Comparison of ENCODE assay signal across 28 cellular contexts in the genomic region with DNA sequence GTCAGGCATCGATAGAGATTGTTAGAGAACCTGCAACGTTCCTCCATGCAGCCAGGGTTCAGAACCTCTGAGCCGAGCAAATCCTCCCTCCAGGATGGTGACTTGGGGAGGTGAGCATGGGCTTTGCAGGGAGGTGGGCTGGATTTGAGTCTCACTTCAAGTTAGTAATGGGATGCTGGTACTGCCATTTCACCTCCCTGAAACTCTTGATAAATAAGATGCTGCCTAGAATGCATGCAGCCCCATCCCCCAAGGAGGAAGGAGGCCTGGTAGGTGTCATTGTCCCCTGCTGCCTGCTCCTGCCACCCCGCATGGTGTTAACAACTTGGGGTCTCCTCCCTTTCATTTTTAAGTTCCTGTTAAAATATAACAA. TPM values are rescaled to one million over a fixed set of nuclear protein-coding genes. Genes with fewer than 3 reads are reported as not detected.
"Had no signal": no experiment of that assay in that cellular context is flagged by ENCODE, and none has a peak within 500 bp of the region (broad histone marks: within the 10 kb centered on the region; RNA-seq: fewer than 3 reads in every experiment).

No MANE protein-coding gene starts in this region.

- FAIRE-seq: colon, endothelial cell of umbilical vein had no signal

- H3K4me1 ChIP-seq: breast epithelium, prostate gland, stomach, tibial artery, upper lobe of right lung had no signal

- DNase-seq: dorsolateral prefrontal cortex; effector CD8-positive, alpha-beta T cell; esophagus squamous epithelium; foreskin melanocyte; glutamatergic neuron; heart right ventricle; hippocampal formation; immature natural killer cell; islet precursor cell; naive thymus-derived CD4-positive, alpha-beta T cell; occipital lobe; stimulated activated CD4-positive, alpha-beta T cell treated with anti-CD3 and anti-CD28 coated beads, Interleukin-12 subunit alpha, Interleukin-12 subunit beta, amount 100 ng/mL, for 4 hours; stimulated activated CD4-positive, alpha-beta T cell treated with anti-CD3 and anti-CD28 coated beads, Interleukin-1b, Interleukin-23, amount 100 ng/mL, for 48 hours; stimulated activated CD4-positive, alpha-beta T cell treated with anti-CD3 and anti-CD28 coated beads, Interleukin-4, amount 100 ng/mL, for 1 hour; stimulated activated CD8-positive, alpha-beta memory T cell treated with anti-CD3 and anti-CD28 coated beads, Interleukin-4, amount 100 ng/mL, for 48 hours; stimulated activated naive CD4-positive, alpha-beta T cell treated with Interleukin-2 at 50 U/mL for 16 hours; stomach; tibial artery; upper lobe of right lung had no signal

- ATAC-seq: naive thymus-derived CD4-positive, alpha-beta T cell; sciatic nerve; upper lobe of right lung had no signal

- H3K9me3 ChIP-seq: breast epithelium, esophagus squamous epithelium, heart right ventricle, prostate gland, right atrium auricular region, stomach, tibial artery, upper lobe of right lung had no signal

- H3K36me3 ChIP-seq: breast epithelium, esophagus squamous epithelium, heart right ventricle, prostate gland, right atrium auricular region, stomach, upper lobe of right lung had no signal

- H3K27me3 ChIP-seq: breast epithelium, dorsolateral prefrontal cortex, esophagus squamous epithelium, heart right ventricle, right atrium auricular region, stomach, tibial artery, upper lobe of right lung had no signal

- H3K27ac ChIP-seq: breast epithelium, dorsolateral prefrontal cortex, prostate gland, stomach, tibial artery, upper lobe of right lung had no signal

- H3K4me2 ChIP-seq: smooth muscle cell had no signal

- H3K4me3 ChIP-seq: breast epithelium, dorsolateral prefrontal cortex, esophagus squamous epithelium, heart right ventricle, lung, prostate gland, right atrium auricular region, smooth muscle cell, stomach, tibial artery, upper lobe of right lung had no signal

RNA-seq across cellular contexts. Expression of gene SLC2A9, which starts 35.7 kb away (rescaled TPM):
- polyA plus RNA-seq: neural cell had no signal
